In the genomic region with DNA sequence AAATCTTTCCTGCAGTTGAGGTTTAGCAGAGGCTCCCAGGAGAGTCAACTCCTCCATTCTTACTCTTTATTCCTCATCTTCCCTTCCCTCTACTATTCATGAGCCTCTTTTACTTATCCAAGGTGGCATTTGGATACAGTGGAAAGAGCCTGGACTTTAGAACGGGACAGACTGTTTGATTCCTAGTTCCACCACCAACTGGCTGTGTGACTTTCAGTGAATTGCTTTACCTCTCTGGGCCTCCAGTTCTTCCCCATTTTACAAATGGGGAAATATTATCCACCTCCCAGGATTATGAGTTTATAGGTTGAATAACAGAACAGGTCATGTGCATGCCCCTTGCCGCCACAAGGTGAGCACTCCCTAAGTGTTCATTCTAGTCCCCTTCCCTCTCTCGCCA, we compare ENCODE assay signal across 38 cellular contexts. TPM values are rescaled to one million over a fixed set of nuclear protein-coding genes. Genes with fewer than 3 reads are reported as not detected.
"Had no signal": no experiment of that assay in that cellular context is flagged by ENCODE, and none has a peak within 500 bp of the region (broad histone marks: within the 10 kb centered on the region; RNA-seq: fewer than 3 reads in every experiment).

No MANE protein-coding gene starts in this region.

- H3K36me3 ChIP-seq: adrenal gland, brain microvascular endothelial cell, breast epithelium had no signal

- H3K27me3 Mint-ChIP-seq: activated CD8-positive, alpha-beta T cell treated with anti-CD3 and anti-CD28 coated beads for 36 hours had no signal

- H3K4me3 Mint-ChIP-seq: activated B cell treated with CpG ODN at 0.5 μM for 24 hours; activated CD4-positive, alpha-beta memory T cell treated with anti-CD3 and anti-CD28 coated beads for 36 hours; activated CD4-positive, alpha-beta T cell treated with anti-CD3 and anti-CD28 coated beads, Interleukin-2, amount 10 ng/mL, durations not matched to agents 24 days and 14 days; activated CD8-positive, alpha-beta T cell treated with anti-CD3 and anti-CD28 coated beads for 36 hours; activated naive CD4-positive, alpha-beta T cell treated with anti-CD3 and anti-CD28 coated beads for 36 hours; activated naive CD8-positive, alpha-beta T cell treated with anti-CD3 and anti-CD28 coated beads for 36 hours; activated T-cell treated with anti-CD3 and anti-CD28 coated beads, Interleukin-2, amount 50 U/mL, for 4 hours; activated T-cell treated with anti-CD3 and anti-CD28 coated beads, Interleukin-2, amount 50 U/mL, for 72 hours; activated T-helper 1 cell treated with anti-CD3 and anti-CD28 coated beads, Interleukin-12 subunit alpha, Interleukin-12 subunit beta, Interleukin-2, Interleukin-4 antibody, amounts not matched to agents 30 ng/mL and 10 ng/mL and 1 ng/mL, durations not matched to agents 14 hours and 24 hours and 36 hours; activated T-helper 17 cell treated with anti-CD3 and anti-CD28 coated beads, Interleukin-2, amount 50 U/mL, for 72 hours; central memory CD8-positive, alpha-beta T cell; T-helper 1 cell treated with Interleukin-12 subunit alpha and Interleukin-12 subunit beta and Interleukin-4 antibody, amounts not matched to agents 30 μg/mL and 1 μg/mL, for 36 hours; T-helper 2 cell treated with Interferon-gamma antibody and Interleukin-4, amounts not matched to agents 5 μg/mL and 100 μg/mL, for 36 hours had no signal

- DNase-seq: activated B cell treated with CpG ODN at 0.5 μM for 24 hours; activated CD4-positive, alpha-beta memory T cell treated with anti-CD3 and anti-CD28 coated beads for 36 hours; activated CD4-positive, alpha-beta T cell treated with anti-CD3 and anti-CD28 coated beads for 4 hours; activated CD4-positive, alpha-beta T cell treated with anti-CD3 and anti-CD28 coated beads, Interleukin-2, amount 10 ng/mL, durations not matched to agents 24 days and 14 days; activated CD4-positive, alpha-beta T cell treated with anti-CD3 and anti-CD28 coated beads, Interleukin-2, amount 50 U/mL, for 1 hour; activated CD4-positive, alpha-beta T cell treated with anti-CD3 and anti-CD28 coated beads, Interleukin-2, amount 50 U/mL, for 4 hours; activated CD4-positive, CD25-positive, alpha-beta regulatory T cell treated with anti-CD3 and anti-CD28 coated beads, Interleukin-2, amount 50 U/mL, for 72 hours; activated CD8-positive, alpha-beta memory T cell treated with anti-CD3 and anti-CD28 coated beads, Interleukin-2, amount 50 U/mL, for 4 hours; activated CD8-positive, alpha-beta T cell treated with anti-CD3 and anti-CD28 coated beads for 36 hours; activated effector memory CD4-positive, alpha-beta T cell treated with anti-CD3 and anti-CD28 coated beads, Interleukin-2, amount 50 U/mL, for 16 hours; activated gamma-delta T cell treated with Interleukin-2 at 50 U/mL for 16 hours; activated naive CD4-positive, alpha-beta T cell; activated naive CD4-positive, alpha-beta T cell treated with anti-CD3 and anti-CD28 coated beads for 36 hours; activated naive CD4-positive, alpha-beta T cell treated with anti-CD3 and anti-CD28 coated beads, Interleukin-2, amount 50 U/mL, for 16 hours; activated naive CD8-positive, alpha-beta T cell treated with anti-CD3 and anti-CD28 coated beads for 36 hours; activated T-cell treated with anti-CD3 and anti-CD28 coated beads for 4 hours; activated T-cell treated with anti-CD3 and anti-CD28 coated beads, Interleukin-2, amount 50 U/mL, for 1 hour; activated T-cell treated with anti-CD3 and anti-CD28 coated beads, Interleukin-2, amount 50 U/mL, for 4 hours; activated T-cell treated with anti-CD3 and anti-CD28 coated beads, Interleukin-2, amount 50 U/mL, for 72 hours; amniotic stem cell; aorta; brain microvascular endothelial cell; cerebellar nuclear complex; T-helper 1 cell; T-helper 2 cell; T-helper 9 cell had no signal

- H3K4me3 ChIP-seq: adrenal gland, body of pancreas, breast epithelium had no signal

- H3K36me3 Mint-ChIP-seq: activated CD4-positive, alpha-beta memory T cell treated with anti-CD3 and anti-CD28 coated beads for 36 hours; activated naive CD4-positive, alpha-beta T cell treated with anti-CD3 and anti-CD28 coated beads, Interleukin-2, amount 50 U/mL, for 72 hours; activated naive CD8-positive, alpha-beta T cell treated with anti-CD3 and anti-CD28 coated beads for 36 hours had no signal

- H3K27ac ChIP-seq: body of pancreas, brain microvascular endothelial cell, breast epithelium, VCaP had no signal

- H3K27ac Mint-ChIP-seq: activated B cell treated with CpG ODN at 0.5 μM for 24 hours; activated CD4-positive, alpha-beta memory T cell treated with anti-CD3 and anti-CD28 coated beads for 36 hours; activated CD4-positive, alpha-beta T cell treated with anti-CD3 and anti-CD28 coated beads, Interleukin-2, amount 10 ng/mL, durations not matched to agents 24 days and 14 days; activated CD8-positive, alpha-beta T cell treated with anti-CD3 and anti-CD28 coated beads for 36 hours; activated naive CD4-positive, alpha-beta T cell treated with anti-CD3 and anti-CD28 coated beads for 36 hours; activated naive CD4-positive, alpha-beta T cell treated with anti-CD3 and anti-CD28 coated beads, Interleukin-2, amount 50 U/mL, for 72 hours; activated naive CD8-positive, alpha-beta T cell treated with anti-CD3 and anti-CD28 coated beads for 36 hours; activated T-cell treated with anti-CD3 and anti-CD28 coated beads, Interleukin-2, amount 50 U/mL, for 72 hours; activated T-helper 1 cell treated with anti-CD3 and anti-CD28 coated beads, Interleukin-12 subunit alpha, Interleukin-12 subunit beta, Interleukin-2, Interleukin-4 antibody, amounts not matched to agents 30 ng/mL and 10 ng/mL and 1 ng/mL, durations not matched to agents 14 hours and 24 hours and 36 hours; activated T-helper 17 cell treated with anti-CD3 and anti-CD28 coated beads, Interleukin-2, amount 50 U/mL, for 72 hours; T-helper 1 cell treated with Interleukin-12 subunit alpha and Interleukin-12 subunit beta and Interleukin-4 antibody, amounts not matched to agents 30 μg/mL and 1 μg/mL, for 36 hours; T-helper 2 cell treated with Interferon-gamma antibody and Interleukin-4, amounts not matched to agents 5 μg/mL and 100 μg/mL, for 36 hours had no signal

- FAIRE-seq: astrocyte, TTC549 had no signal

- H3K9me3 ChIP-seq: adrenal gland, body of pancreas had no signal

- H3K4me1 Mint-ChIP-seq: activated B cell treated with CpG ODN at 0.5 μM for 24 hours; activated CD4-positive, alpha-beta T cell treated with anti-CD3 and anti-CD28 coated beads, Interleukin-2, amount 10 ng/mL, durations not matched to agents 24 days and 14 days; activated naive CD8-positive, alpha-beta T cell treated with anti-CD3 and anti-CD28 coated beads for 36 hours; activated T-helper 17 cell treated with anti-CD3 and anti-CD28 coated beads, Interleukin-2, amount 50 U/mL, for 72 hours; central memory CD8-positive, alpha-beta T cell had no signal

- ATAC-seq: activated CD8-positive, alpha-beta T cell treated with anti-CD3 and anti-CD28 coated beads for 36 hours; activated naive CD4-positive, alpha-beta T cell treated with anti-CD3 and anti-CD28 coated beads, Interleukin-2, amount 50 U/mL, for 72 hours; activated T-cell treated with anti-CD3 and anti-CD28 coated beads, Interleukin-2, amount 50 U/mL, for 4 hours; activated T-cell treated with anti-CD3 and anti-CD28 coated beads, Interleukin-2, amount 50 U/mL, for 72 hours; activated T-helper 17 cell treated with anti-CD3 and anti-CD28 coated beads, Interleukin-2, amount 50 U/mL, for 72 hours; body of pancreas had no signal

- H3K9me3 Mint-ChIP-seq: activated CD4-positive, alpha-beta T cell treated with anti-CD3 and anti-CD28 coated beads, Interleukin-2, amount 10 ng/mL, durations not matched to agents 24 days and 14 days; activated CD8-positive, alpha-beta T cell treated with anti-CD3 and anti-CD28 coated beads for 36 hours; activated naive CD4-positive, alpha-beta T cell treated with anti-CD3 and anti-CD28 coated beads for 36 hours; activated T-cell treated with anti-CD3 and anti-CD28 coated beads, Interleukin-2, amount 50 U/mL, for 72 hours; activated T-helper 1 cell treated with anti-CD3 and anti-CD28 coated beads, Interleukin-12 subunit alpha, Interleukin-12 subunit beta, Interleukin-2, Interleukin-4 antibody, amounts not matched to agents 30 ng/mL and 10 ng/mL and 1 ng/mL, durations not matched to agents 14 hours and 24 hours and 36 hours; activated T-helper 17 cell treated with anti-CD3 and anti-CD28 coated beads, Interleukin-2, amount 50 U/mL, for 72 hours; central memory CD8-positive, alpha-beta T cell; T-helper 1 cell treated with Interleukin-12 subunit alpha and Interleukin-12 subunit beta and Interleukin-4 antibody, amounts not matched to agents 30 μg/mL and 1 μg/mL, for 36 hours; T-helper 2 cell treated with Interferon-gamma antibody and Interleukin-4, amounts not matched to agents 5 μg/mL and 100 μg/mL, for 36 hours had no signal

- H3K27me3 ChIP-seq: adrenal gland, body of pancreas, brain microvascular endothelial cell, breast epithelium had no signal

- H3K4me1 ChIP-seq: body of pancreas, breast epithelium had no signal

RNA-seq across cellular contexts. Expression of a gene that starts 49.9 kb away (rescaled TPM):
- total RNA-seq: activated B cell treated with CpG ODN at 0.5 μM for 24 hours; activated T-helper 1 cell treated with anti-CD3 and anti-CD28 coated beads, Interleukin-12 subunit alpha, Interleukin-12 subunit beta, Interleukin-2, Interleukin-4 antibody, amounts not matched to agents 30 ng/mL and 10 ng/mL and 1 ng/mL, durations not matched to agents 14 hours and 24 hours and 36 hours had no signal
